Comparison of ENCODE assay signal across 33 cellular contexts in the genomic region with DNA sequence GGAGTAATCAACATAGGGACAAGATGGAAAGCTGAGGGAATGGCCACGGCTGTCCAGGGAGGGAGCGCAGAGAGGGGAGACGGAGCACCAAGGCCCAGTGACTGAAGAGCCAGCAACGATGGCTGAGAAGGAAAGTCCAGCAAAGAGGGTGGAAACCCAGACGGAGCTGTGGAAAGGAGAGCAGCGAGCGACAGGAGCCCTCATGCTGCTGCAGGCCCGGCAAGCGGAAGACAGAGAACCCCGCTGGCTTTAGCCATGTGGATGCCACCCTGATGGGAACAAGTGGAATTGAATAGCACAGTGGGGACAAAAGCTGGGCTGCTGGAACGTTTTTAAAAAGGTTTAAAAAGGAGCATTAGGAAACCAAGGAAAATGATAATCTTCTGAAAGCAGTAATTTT.
"Had no signal": no experiment of that assay in that cellular context is flagged by ENCODE, and none has a peak within 500 bp of the region (broad histone marks: within the 10 kb centered on the region; RNA-seq: fewer than 3 reads in every experiment).

No MANE protein-coding gene starts in this region.

- ATAC-seq: activated CD4-positive, alpha-beta T cell treated with anti-CD3 and anti-CD28 coated beads for 36 hours; activated CD4-positive, CD25-positive, alpha-beta regulatory T cell treated with anti-CD3 and anti-CD28 coated beads, Interleukin-2, amount 50 U/mL, for 24 hours; activated CD8-positive, alpha-beta T cell treated with anti-CD3 and anti-CD28 coated beads, Interleukin-2, amount 10 ng/mL, durations not matched to agents 7 days and 5 days; K562; PC-3; WTC11 had no signal

- H3K27ac ChIP-seq: Peyer's patch, SJSA1 had no signal

- H3K27ac Mint-ChIP-seq: activated CD4-positive, alpha-beta T cell treated with anti-CD3 and anti-CD28 coated beads for 36 hours; activated CD4-positive, alpha-beta T cell treated with anti-CD3 and anti-CD28 coated beads, Interleukin-2, amount 10 ng/mL, durations not matched to agents 7 days and 5 days; activated CD8-positive, alpha-beta T cell treated with anti-CD3 and anti-CD28 coated beads, Interleukin-2, amount 10 ng/mL, durations not matched to agents 7 days and 5 days; activated naive CD4-positive, alpha-beta T cell treated with anti-CD3 and anti-CD28 coated beads, Interleukin-2, amount 50 U/mL, for 24 hours; activated T-cell treated with anti-CD3 and anti-CD28 coated beads, Interleukin-2, amount 50 U/mL, for 24 hours; activated T-helper 2 cell treated with anti-CD3 and anti-CD28 coated beads, Interferon-gamma antibody, Interleukin-2, Interleukin-4, amounts not matched to agents 10 μg/mL and 5 μg/mL and 100 μg/mL, durations not matched to agents 14 hours and 24 hours and 36 hours; T-helper 1 cell treated with Interleukin-12 subunit alpha and Interleukin-12 subunit beta and Interleukin-4 antibody, amounts not matched to agents 30 μg/mL and 1 μg/mL, for 36 hours; T-helper 2 cell treated with Interferon-gamma antibody and Interleukin-4, amounts not matched to agents 5 μg/mL and 100 μg/mL, for 36 hours; WTC11 had no signal

- H3K4me3 ChIP-seq: K562, Peyer's patch, SJSA1 had no signal

- H3K36me3 ChIP-seq: Peyer's patch, SJSA1 had no signal

- H3K4me1 ChIP-seq: Peyer's patch, SJSA1 had no signal

- H3K9me3 ChIP-seq: Peyer's patch, SJSA1, SK-N-SH had no signal

- H3K27me3 Mint-ChIP-seq: activated CD4-positive, alpha-beta T cell treated with anti-CD3 and anti-CD28 coated beads for 36 hours; activated CD4-positive, alpha-beta T cell treated with anti-CD3 and anti-CD28 coated beads, Interleukin-2, amount 10 ng/mL, durations not matched to agents 7 days and 5 days; activated naive CD4-positive, alpha-beta T cell treated with anti-CD3 and anti-CD28 coated beads, Interleukin-2, amount 50 U/mL, for 24 hours; activated T-cell treated with anti-CD3 and anti-CD28 coated beads, Interleukin-2, amount 50 U/mL, for 24 hours; brain had no signal

- H3K27me3 ChIP-seq: Peyer's patch, SJSA1 had no signal

- H3K4me1 Mint-ChIP-seq: activated CD4-positive, alpha-beta T cell treated with anti-CD3 and anti-CD28 coated beads for 36 hours; activated naive CD4-positive, alpha-beta T cell treated with anti-CD3 and anti-CD28 coated beads, Interleukin-2, amount 50 U/mL, for 24 hours had no signal

- H3K9me3 Mint-ChIP-seq: activated CD4-positive, alpha-beta T cell treated with anti-CD3 and anti-CD28 coated beads, Interleukin-2, amount 10 ng/mL, durations not matched to agents 7 days and 5 days; activated naive CD4-positive, alpha-beta T cell treated with anti-CD3 and anti-CD28 coated beads, Interleukin-2, amount 50 U/mL, for 24 hours; activated T-cell treated with anti-CD3 and anti-CD28 coated beads, Interleukin-2, amount 50 U/mL, for 24 hours; activated T-helper 2 cell treated with anti-CD3 and anti-CD28 coated beads, Interferon-gamma antibody, Interleukin-2, Interleukin-4, amounts not matched to agents 10 μg/mL and 5 μg/mL and 100 μg/mL, durations not matched to agents 14 hours and 24 hours and 36 hours; T-helper 1 cell treated with Interleukin-12 subunit alpha and Interleukin-12 subunit beta and Interleukin-4 antibody, amounts not matched to agents 30 μg/mL and 1 μg/mL, for 36 hours; T-helper 2 cell treated with Interferon-gamma antibody and Interleukin-4, amounts not matched to agents 5 μg/mL and 100 μg/mL, for 36 hours; WTC11 had no signal

- H3K4me3 Mint-ChIP-seq: activated CD4-positive, alpha-beta T cell treated with anti-CD3 and anti-CD28 coated beads for 36 hours; activated CD4-positive, alpha-beta T cell treated with anti-CD3 and anti-CD28 coated beads, Interleukin-2, amount 10 ng/mL, durations not matched to agents 7 days and 5 days; activated CD8-positive, alpha-beta T cell treated with anti-CD3 and anti-CD28 coated beads, Interleukin-2, amount 10 ng/mL, durations not matched to agents 7 days and 5 days; activated naive CD4-positive, alpha-beta T cell treated with anti-CD3 and anti-CD28 coated beads, Interleukin-2, amount 50 U/mL, for 24 hours; activated T-cell treated with anti-CD3 and anti-CD28 coated beads, Interleukin-2, amount 50 U/mL, for 24 hours; brain; T-helper 1 cell treated with Interleukin-12 subunit alpha and Interleukin-12 subunit beta and Interleukin-4 antibody, amounts not matched to agents 30 μg/mL and 1 μg/mL, for 36 hours; T-helper 2 cell treated with Interferon-gamma antibody and Interleukin-4, amounts not matched to agents 5 μg/mL and 100 μg/mL, for 36 hours; WTC11 had no signal

- DNase-seq: activated CD4-positive, alpha-beta T cell treated with anti-CD3 and anti-CD28 coated beads for 36 hours; activated CD4-positive, alpha-beta T cell treated with anti-CD3 and anti-CD28 coated beads, Interleukin-2, amount 10 ng/mL, durations not matched to agents 7 days and 5 days; activated CD4-positive, alpha-beta T cell treated with anti-CD3 and anti-CD28 coated beads, Interleukin-2, amount 50 U/mL, for 48 hours; activated CD8-positive, alpha-beta T cell treated with anti-CD3 and anti-CD28 coated beads, Interleukin-2, amount 10 ng/mL, durations not matched to agents 7 days and 5 days; activated gamma-delta T cell; activated naive CD4-positive, alpha-beta T cell treated with Interleukin-2 at 50 U/mL for 16 hours; activated T-cell treated with anti-CD3 and anti-CD28 coated beads, Interleukin-2, amount 50 U/mL, for 24 hours; anterior cingulate cortex; central memory CD4-positive, alpha-beta T cell; IMR-90; NCI-H1105; NCI-H1417 treated with DMSO at 0.1 percent for 48 hours; NCI-H187 treated with DMSO at 0.1 percent for 48 hours; NCI-H2081; NCI-H2171 treated with DMSO at 0.1 percent for 48 hours; NCI-H2227 treated with DMSO at 0.1 percent for 48 hours; NCI-H524 treated with DMSO at 0.1 percent for 48 hours; NCI-H748 treated with DMSO at 0.1 percent for 48 hours; NK-92 treated with Interleukin-12 subunit alpha and Interleukin-12 subunit beta, amount 100 ng/mL, for 24 hours; PC-3; Peyer's patch; RPMI8226; SHP77 treated with DMSO at 0.1 percent for 48 hours; SK-N-SH had no signal
